Comparison of ENCODE assay signal across 12 cellular contexts in genomic region chr10:86099542-86100334, GRCh38.
DNase-seq lines count a peak whose midpoint lies in the region; ATAC-seq and TF ChIP-seq lines count a peak whose summit lies in the region.
"Had no signal": no experiment of that assay in that cellular context is flagged by ENCODE, and none has a peak within 500 bp of the region (broad histone marks: within the 10 kb centered on the region; RNA-seq: fewer than 3 reads in every experiment).

No MANE protein-coding gene starts in this region.

- no peak overlapping the region for H2BK5ac ChIP-seq in trophoblast cell (ENCODE audit: low read depth, low read length, poor library complexity)

- H3K27me3 ChIP-seq in trophoblast cell (ENCODE audit: insufficient read depth, low read length), result no peaks in the 10 kb centered on the region
- H3K27me3 ChIP-seq in vagina, result no peaks in the 10 kb centered on the region

- no peak overlapping the region for H2BK120ac ChIP-seq in trophoblast cell (ENCODE audit: insufficient read depth, low read length, poor library complexity)

- no peak for TF ChIP-seq POLR2A in vagina (IDR thresholded peaks at IDR 0.05)

- H3K9ac ChIP-seq in trophoblast cell (ENCODE audit: low read length), result no peak overlapping the region

- H3K4me1 ChIP-seq in trophoblast cell (ENCODE audit: control insufficient read depth in 1 of 2, insufficient read depth in 2 of 2, low read length in 2 of 2) (no peaks in the 10 kb centered on the region), vagina (no peaks in the 10 kb centered on the region)

- H3K4me3 ChIP-seq in trophoblast cell (ENCODE audit: low read depth, low read length) (no peak overlapping the region), vagina (no peak overlapping the region)

- DNase-seq in cardiac septum (ENCODE audit: low spot score) (peak; percentile 38), Right ventricle myocardium inferior (ENCODE audit: missing footprints) (no peak), islet precursor cell (peak; percentile 64), trophoblast cell (peak; percentile 83 to 92), vagina (ENCODE audit: extremely low spot score in 2 of 2) (peak; percentile 22 to 61), UCSD-AML1 (lab: John Stamatoyannopoulos, UW; ENCODE audit: unreplicated experiment) (no peak), activated gamma-delta T cell treated with Interleukin-2 at 50 U/mL for 16 hours (no peak)
- DNase-seq: DMS79 treated with DMSO at 0.1 percent for 48 hours, HCEC 1CT, HFFc6 had no signal

- H3K79me2 ChIP-seq in trophoblast cell (ENCODE audit: control insufficient read depth, insufficient read depth, low read length, poor library complexity), result no peaks in the 10 kb centered on the region

- no peak overlapping the region for H2AK5ac ChIP-seq in trophoblast cell (ENCODE audit: low read length)

- H2BK12ac ChIP-seq in trophoblast cell (ENCODE audit: low read length), result no peak overlapping the region

- H3K18ac ChIP-seq in trophoblast cell (ENCODE audit: low read length), result no peak overlapping the region

- no peak for ATAC-seq in Right ventricle myocardium inferior
- no peak for ATAC-seq in HG03097 (IDR thresholded peaks at IDR 0.05; ENCODE audit: low FRiP score, unreplicated experiment)
- ATAC-seq: CD8-positive, alpha-beta T cell had no signal

- H4K8ac ChIP-seq in trophoblast cell (ENCODE audit: low read depth, low read length), result no peak overlapping the region

- H3K36me3 ChIP-seq in trophoblast cell (ENCODE audit: control insufficient read depth in 1 of 2, insufficient read depth in 2 of 2, low read length in 2 of 2) (no peaks in the 10 kb centered on the region), vagina (no peaks in the 10 kb centered on the region)

- H4K91ac ChIP-seq in trophoblast cell (ENCODE audit: low read depth, low read length), result no peak overlapping the region

- no peak overlapping the region for H3K14ac ChIP-seq in trophoblast cell (ENCODE audit: low read length)

- no peaks in the 10 kb centered on the region for H3K79me1 ChIP-seq in trophoblast cell (ENCODE audit: low read length)

- TF ChIP-seq CTCF in vagina (IDR thresholded peaks at IDR 0.05), result no peak

- no peaks in the 10 kb centered on the region for H3K9me3 ChIP-seq in trophoblast cell (ENCODE audit: insufficient read depth, low read depth, low read length)
- H3K9me3 ChIP-seq in vagina, result no peaks in the 10 kb centered on the region

- no peak overlapping the region for H2AFZ ChIP-seq in trophoblast cell (ENCODE audit: insufficient read depth, low read length, poor library complexity)

- H4K12ac ChIP-seq in trophoblast cell (ENCODE audit: low read depth, low read length), result no peak overlapping the region

- H3K23ac ChIP-seq in trophoblast cell (ENCODE audit: low read length), result no peak overlapping the region

- intact Hi-C loops in cardiac septum (cut with DNase I), result loop anchor here (5.0 kb wide), 1 partner anchor 268 kb away; the partner anchor contains the start of gene GRID1
- intact Hi-C loops in Right ventricle myocardium inferior (cut with DNase I), result loop anchor here (10.0 kb wide), 1 partner anchor 265 kb away; the partner anchor contains the start of gene GRID1
- intact Hi-C loops in vagina (cut with DNase I), result no loop called here

- H3K4ac ChIP-seq in trophoblast cell (ENCODE audit: low read depth, low read length), result no peak overlapping the region

- H3K27ac ChIP-seq in trophoblast cell (ENCODE audit: low read depth, low read length) (no peak overlapping the region), vagina (no peak overlapping the region)

- no peak overlapping the region for H3K4me2 ChIP-seq in trophoblast cell (ENCODE audit: low read length)

- WGBS in trophoblast cell (ENCODE audit: extremely low coverage, insufficient coverage, insufficient read length), result no CpG with 5 or more reads among the region's 3 CpGs

Comparison
In these comparisons a context has a peak if more than half of its experiments do, and no peak if none do; other contexts are left out.
1. DNase-seq: peak in cardiac septum (single experiment), islet precursor cell (single experiment), trophoblast cell (2 of 2) and vagina (2 of 2); none in Right ventricle myocardium inferior (single experiment), UCSD-AML1 (single experiment) and activated gamma-delta T cell treated with Interleukin-2 at 50 U/mL for 16 hours (single experiment).